In the genomic region with DNA sequence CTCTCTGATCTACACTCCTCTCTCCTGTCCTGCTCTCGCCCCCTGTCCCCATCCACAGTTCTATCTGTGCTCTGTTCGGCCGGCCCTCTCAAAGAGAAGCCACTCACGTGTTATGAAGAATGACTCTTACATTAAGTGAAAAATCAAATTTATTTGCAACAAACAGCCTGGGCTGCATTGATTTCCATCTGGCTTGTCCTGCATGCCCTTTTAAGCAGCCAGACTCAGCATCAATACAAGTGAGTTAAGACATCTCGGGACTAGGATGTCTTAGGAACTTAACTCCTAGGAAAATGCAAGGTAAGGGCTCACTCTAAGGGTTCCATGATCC, we compare ENCODE assay signal across 14 cellular contexts.
"Had no signal": no experiment of that assay in that cellular context is flagged by ENCODE, and none has a peak within 500 bp of the region (broad histone marks: within the 10 kb centered on the region; RNA-seq: fewer than 3 reads in every experiment).

No MANE protein-coding gene starts in this region.

- DNase-seq: activated CD4-positive, alpha-beta T cell treated with anti-CD3 and anti-CD28 coated beads for 4 hours; activated CD8-positive, alpha-beta memory T cell treated with anti-CD3 and anti-CD28 coated beads, Interleukin-2, amount 50 U/mL, for 48 hours; activated CD8-positive, alpha-beta T cell treated with anti-CD3 and anti-CD28 coated beads, Interleukin-2, amount 10 ng/mL, durations not matched to agents 7 days and 5 days; activated naive CD4-positive, alpha-beta T cell treated with anti-CD3 and anti-CD28 coated beads for 36 hours; effector memory CD8-positive, alpha-beta T cell; right cardiac atrium; small intestine; T1000; upper lobe of left lung had no signal

- H3K9me3 ChIP-seq: neutrophil, SJSA1, upper lobe of left lung had no signal

- H3K36me3 ChIP-seq: neutrophil, SJSA1, upper lobe of left lung had no signal

- H3K4me3 ChIP-seq: SJSA1, upper lobe of left lung had no signal

- H3K27ac ChIP-seq: neutrophil, SJSA1, upper lobe of left lung, VCaP had no signal

- H3K27ac Mint-ChIP-seq: activated CD8-positive, alpha-beta T cell treated with anti-CD3 and anti-CD28 coated beads, Interleukin-2, amount 10 ng/mL, durations not matched to agents 7 days and 5 days; activated naive CD4-positive, alpha-beta T cell treated with anti-CD3 and anti-CD28 coated beads for 36 hours; dendritic cell treated with granulocyte-macrophage colony-stimulating factor and Interleukin-4, amounts not matched to agents 40 ng/mL and 50 ng/mL, for 4 days; effector memory CD8-positive, alpha-beta T cell; stimulated activated effector memory CD8-positive, alpha-beta T cell treated with anti-CD3 and anti-CD28 coated beads, Interleukin-12 subunit alpha, Interleukin-12 subunit beta, amount 100 ng/mL, for 72 hours had no signal

- H3K27me3 ChIP-seq: SJSA1, upper lobe of left lung had no signal

- H3K4me3 Mint-ChIP-seq: activated CD8-positive, alpha-beta T cell treated with anti-CD3 and anti-CD28 coated beads, Interleukin-2, amount 10 ng/mL, durations not matched to agents 7 days and 5 days; activated naive CD4-positive, alpha-beta T cell treated with anti-CD3 and anti-CD28 coated beads for 36 hours; dendritic cell treated with granulocyte-macrophage colony-stimulating factor and Interleukin-4, amounts not matched to agents 40 ng/mL and 50 ng/mL, for 4 days; effector memory CD8-positive, alpha-beta T cell; stimulated activated effector memory CD8-positive, alpha-beta T cell treated with anti-CD3 and anti-CD28 coated beads, Interleukin-12 subunit alpha, Interleukin-12 subunit beta, amount 100 ng/mL, for 72 hours had no signal

- ATAC-seq: activated CD8-positive, alpha-beta T cell treated with anti-CD3 and anti-CD28 coated beads, Interleukin-2, amount 10 ng/mL, durations not matched to agents 7 days and 5 days; effector memory CD8-positive, alpha-beta T cell; stimulated activated effector memory CD8-positive, alpha-beta T cell treated with anti-CD3 and anti-CD28 coated beads, Interleukin-12 subunit alpha, Interleukin-12 subunit beta, amount 100 ng/mL, for 72 hours had no signal

- H3K4me1 ChIP-seq: SJSA1, upper lobe of left lung had no signal

- H3K9me3 Mint-ChIP-seq: activated naive CD4-positive, alpha-beta T cell treated with anti-CD3 and anti-CD28 coated beads for 36 hours; dendritic cell treated with granulocyte-macrophage colony-stimulating factor and Interleukin-4, amounts not matched to agents 40 ng/mL and 50 ng/mL, for 4 days; stimulated activated effector memory CD8-positive, alpha-beta T cell treated with anti-CD3 and anti-CD28 coated beads, Interleukin-12 subunit alpha, Interleukin-12 subunit beta, amount 100 ng/mL, for 72 hours had no signal

- H3K36me3 Mint-ChIP-seq: stimulated activated effector memory CD8-positive, alpha-beta T cell treated with anti-CD3 and anti-CD28 coated beads, Interleukin-12 subunit alpha, Interleukin-12 subunit beta, amount 100 ng/mL, for 72 hours had no signal
